ENCODE assay signal across 15 cellular contexts in genomic region chr10:48603421-48604038, GRCh38. TPM values are rescaled to one million over a fixed set of nuclear protein-coding genes. Genes with fewer than 3 reads are reported as not detected.
DNase-seq lines count a peak whose midpoint lies in the region; ATAC-seq and TF ChIP-seq lines count a peak whose summit lies in the region.
"Had no signal": no experiment of that assay in that cellular context is flagged by ENCODE, and none has a peak within 500 bp of the region (broad histone marks: within the 10 kb centered on the region; RNA-seq: fewer than 3 reads in every experiment).

No MANE protein-coding gene starts in this region.

- DNase-seq in LHCN-M2 (ENCODE audit: low read depth) = peak; percentile 74
- no peak for DNase-seq in choroid plexus epithelial cell (ENCODE audit: low read depth)
- DNase-seq in naive B cell = no peak
- DNase-seq in NCI-H1048 (lab: John Stamatoyannopoulos, UW) = no peak
- no peak for DNase-seq in NCI-H1694 treated with DMSO at 0.1 percent for 48 hours (lab: John Stamatoyannopoulos, UW)
- no peak for DNase-seq in posterior cingulate gyrus
- DNase-seq in natural killer cell treated with Interleukin-12 subunit alpha and Interleukin-12 subunit beta and Interleukin-15 and Interleukin-18, amount 100 ng/mL, for 72 hours (ENCODE audit: low spot score) = no peak
- DNase-seq: activated CD4-positive, alpha-beta T cell treated with anti-CD3 and anti-CD28 coated beads for 48 hours; activated naive CD4-positive, alpha-beta T cell treated with anti-CD3 and anti-CD28 coated beads, Interleukin-2, amount 50 U/mL, for 16 hours; Calu3; mucosa of descending colon; MV-4-11; spleen; stimulated activated CD8-positive, alpha-beta memory T cell treated with anti-CD3 and anti-CD28 coated beads, Interleukin-4, amount 100 ng/mL, for 48 hours had no signal

- no peaks in the 10 kb centered on the region for H3K36me3 ChIP-seq in BLaER1 treated with 17β-estradiol and CSF1 and Interleukin-3, amounts not matched to agents 10 nM and 100 nM
- H3K36me3 ChIP-seq: spleen had no signal

- no peaks in the 10 kb centered on the region for H4K20me1 ChIP-seq in BLaER1 treated with 17β-estradiol and CSF1 and Interleukin-3, amounts not matched to agents 10 nM and 100 nM

- peak overlapping the region in 1 of 10 experiments; percentile 36; a peak in 1 of 20 replicates for H3K4me3 ChIP-seq in BLaER1 treated with 17β-estradiol and CSF1 and Interleukin-3, amounts not matched to agents 10 nM and 100 nM
- H3K4me3 ChIP-seq in choroid plexus epithelial cell (ENCODE audit: low read depth, low read length) = peak overlapping the region; percentile 73
- H3K4me3 ChIP-seq: mucosa of descending colon had no signal

- H3K9me3 Mint-ChIP-seq in naive B cell = no peaks in the 10 kb centered on the region
- H3K9me3 Mint-ChIP-seq in natural killer cell treated with Interleukin-12 subunit alpha and Interleukin-12 subunit beta and Interleukin-15 and Interleukin-18, amount 100 ng/mL, for 72 hours = no peaks in the 10 kb centered on the region

- no peak for ATAC-seq in naive B cell (ENCODE audit: low read depth in 2 of 2)
- no peak for ATAC-seq in natural killer cell treated with Interleukin-12 subunit alpha and Interleukin-12 subunit beta and Interleukin-15 and Interleukin-18, amount 100 ng/mL, for 72 hours

- no peak for TF ChIP-seq CTCF in choroid plexus epithelial cell (conservative IDR thresholded peaks at IDR 0.05; ENCODE audit: low read depth, low read length)

- peaks cover 0 to 23% (median 15%) of the 10 kb centered on the region in 3 donors for H3K27me3 Mint-ChIP-seq in naive B cell
- H3K27me3 Mint-ChIP-seq in natural killer cell treated with Interleukin-12 subunit alpha and Interleukin-12 subunit beta and Interleukin-15 and Interleukin-18, amount 100 ng/mL, for 72 hours = peaks cover 24 to 30% of the 10 kb centered on the region in 2 donors

- intact Hi-C loops in posterior cingulate gyrus (cut with DNase I) = no loop called here

- H3K9ac ChIP-seq in BLaER1 treated with 17β-estradiol and CSF1 and Interleukin-3, amounts not matched to agents 10 nM and 100 nM = 0 out of 22 replicates have a peak overlapping the region, but pooled peaks of 1 of the 11 experiments have one; percentile 19

- H3K4me3 Mint-ChIP-seq in naive B cell = peak overlapping the region; percentile 79 to 94 (median 90)
- H3K4me3 Mint-ChIP-seq in natural killer cell treated with Interleukin-12 subunit alpha and Interleukin-12 subunit beta and Interleukin-15 and Interleukin-18, amount 100 ng/mL, for 72 hours = no peak overlapping the region

- no peak overlapping the region for H3K27ac Mint-ChIP-seq in naive B cell
- H3K27ac Mint-ChIP-seq in natural killer cell treated with Interleukin-12 subunit alpha and Interleukin-12 subunit beta and Interleukin-15 and Interleukin-18, amount 100 ng/mL, for 72 hours = no peak overlapping the region

- peaks cover 21 to 83% (median 63%) of the 10 kb centered on the region in 10 experiments for H3K4me1 ChIP-seq in BLaER1 treated with 17β-estradiol and CSF1 and Interleukin-3, amounts not matched to agents 10 nM and 100 nM

- peak overlapping the region in 8 of 11 experiments; percentile 22 to 93 (median 76); a peak in 15 of 22 replicates for H3K4me2 ChIP-seq in BLaER1 treated with 17β-estradiol and CSF1 and Interleukin-3, amounts not matched to agents 10 nM and 100 nM

- H3K27ac ChIP-seq in BLaER1 treated with 17β-estradiol and CSF1 and Interleukin-3, amounts not matched to agents 10 nM and 100 nM = peak overlapping the region in 6 of 11 experiments; percentile 15 to 49 (median 42); a peak in 9 of 22 replicates
- H3K27ac ChIP-seq: spleen had no signal

- no peaks in the 10 kb centered on the region for H3K9me3 ChIP-seq in BLaER1 treated with 17β-estradiol and CSF1 and Interleukin-3, amounts not matched to agents 10 nM and 100 nM (replicated peaks in 1 of 11)
- H3K9me3 ChIP-seq: mucosa of descending colon, spleen had no signal

- H3K36me3 Mint-ChIP-seq in naive B cell = no peaks in the 10 kb centered on the region
- H3K36me3 Mint-ChIP-seq in natural killer cell treated with Interleukin-12 subunit alpha and Interleukin-12 subunit beta and Interleukin-15 and Interleukin-18, amount 100 ng/mL, for 72 hours = no peaks in the 10 kb centered on the region

- peaks cover 39 to 69% (median 55%) of the 10 kb centered on the region in 3 donors for H3K4me1 Mint-ChIP-seq in naive B cell
- H3K4me1 Mint-ChIP-seq in natural killer cell treated with Interleukin-12 subunit alpha and Interleukin-12 subunit beta and Interleukin-15 and Interleukin-18, amount 100 ng/mL, for 72 hours (ENCODE audit: low read depth in 2 of 2) = peaks cover 10 to 23% of the 10 kb centered on the region in 2 donors

- H3K27me3 ChIP-seq in BLaER1 treated with 17β-estradiol and CSF1 and Interleukin-3, amounts not matched to agents 10 nM and 100 nM = peaks cover 0 to 17% (median 0%) of the 10 kb centered on the region in 11 experiments; a peak in 8 of 22 replicates

RNA-seq across cellular contexts. Expression of gene ARHGAP22, which starts 1.3 kb away (rescaled TPM):
- total RNA-seq in LHCN-M2 (2014; rRNA removed) = 255 and 312 TPM in 2 replicates
- polyA plus RNA-seq in LHCN-M2 (2012) = 102 TPM
- polyA plus RNA-seq in naive B cell (ENCODE audit: low read depth in 6 of 6) = 1 to 10 TPM; 2.8 to 9.2 (median 5.8) TPM
- 1 to 10 TPM in 1 of 2 donors, under 1 TPM in 1; 0.14 to 1.8 TPM for total RNA-seq in natural killer cell treated with Interleukin-12 subunit alpha and Interleukin-12 subunit beta and Interleukin-15 and Interleukin-18, amount 100 ng/mL, for 72 hours

Comparison
In these comparisons a context has a peak if more than half of its experiments do, and no peak if none do; other contexts are left out.
1. RNA of gene ARHGAP22, which starts 1.3 kb away (total RNA-seq): 255 to 312 TPM in LHCN-M2; 0.14 to 1.8 TPM in natural killer cell treated with Interleukin-12 subunit alpha and Interleukin-12 subunit beta and Interleukin-15 and Interleukin-18, amount 100 ng/mL, for 72 hours; every median in the first group is over 10 times any median in the second.